Comparison of ENCODE assay signal across 27 cellular contexts in genomic region chr1:152761609-152762213, GRCh38. TPM values are rescaled to one million over a fixed set of nuclear protein-coding genes. Genes with fewer than 3 reads are reported as not detected.
DNase-seq lines count a peak whose midpoint lies in the region; ATAC-seq, FAIRE-seq and TF ChIP-seq lines count a peak whose summit lies in the region.
"Had no signal": no experiment of that assay in that cellular context is flagged by ENCODE, and none has a peak within 500 bp of the region (broad histone marks: within the 10 kb centered on the region; RNA-seq: fewer than 3 reads in every experiment).

No MANE protein-coding gene starts in this region.

- H3K4me2 ChIP-seq in keratinocyte (ENCODE audit: control insufficient read depth, extremely low read depth, insufficient read depth, low read depth, low read length), result no peak overlapping the region
- H3K4me2 ChIP-seq: BLaER1 treated with 17β-estradiol and CSF1 and Interleukin-3, amounts not matched to agents 10 nM and 100 nM; SK-N-SH had no signal

- H3K4me3 ChIP-seq in breast epithelium (no peak overlapping the region), keratinocyte (ENCODE audit: control insufficient read depth in 2 of 3, extremely low read depth in 1 of 3, insufficient read depth in 2 of 3, low read depth in 1 of 3, low read length in 3 of 3) (no peak overlapping the region), right lobe of liver (no peak overlapping the region), HAP-1 (no peak overlapping the region), WERI-Rb-1 (ENCODE audit: low read depth, low read length) (no peak overlapping the region)
- H3K4me3 ChIP-seq: BLaER1 treated with 17β-estradiol and CSF1 and Interleukin-3, amounts not matched to agents 10 nM and 100 nM had no signal

- TF ChIP-seq CTCF in MCF 10A (IDR thresholded peaks at IDR 0.05; ENCODE audit: unreplicated experiment) (peak; percentile 10), breast epithelium (IDR thresholded peaks at IDR 0.05) (no peak), keratinocyte (optimal IDR thresholded peaks at IDR 0.05 in 1 of 3, IDR thresholded peaks at IDR 0.05 in 1 of 3, conservative IDR thresholded peaks at IDR 0.05 in 1 of 3; ENCODE audit: extremely low read depth in 1 of 3, insufficient read depth in 2 of 3, low read length in 3 of 3) (no peak), right lobe of liver (IDR thresholded peaks at IDR 0.05) (no peak), WERI-Rb-1 (IDR thresholded peaks at IDR 0.05; ENCODE audit: low read depth, low read length) (no peak)

- DNase-seq in MCF 10A (ENCODE audit: unreplicated experiment) (no peak), breast epithelium (ENCODE audit: low spot score in 2 of 2) (no peak), epithelial cell of prostate (ENCODE audit: low read depth, low spot score) (no peak), keratinocyte (ENCODE audit: low read depth, low spot score) (no peak), right lobe of liver (no peak), HAP-1 (ENCODE audit: low spot score in 2 of 2) (no peak), NCI-H345 (lab: John Stamatoyannopoulos, UW) (no peak), WERI-Rb-1 (no peak)
- DNase-seq: ACHN; CD8-positive, alpha-beta T cell; KG1; NCI-H1092 treated with DMSO at 0.1 percent for 48 hours; NCI-H1436 treated with DMSO at 0.1 percent for 48 hours; NCI-H2029; NCI-H226; NCI-H524; NCI-H774; NK-92 treated with Interleukin-12 subunit alpha and Interleukin-12 subunit beta, amount 100 ng/mL, for 24 hours; SIG-M5; SK-N-SH had no signal

- TF ChIP-seq POLR2A in breast epithelium (IDR thresholded peaks at IDR 0.05) (no peak), right lobe of liver (IDR thresholded peaks at IDR 0.05) (no peak)

- CTCF ChIA-PET in MCF 10A (lab: Yijun Ruan, JAX), result interaction anchor here (0.6 to 4.6 kb wide), 6 partner anchors 16 to 873 kb away, joined by 3 to 57 read pairs (median 4); no protein-coding TSS in a partner anchor

- WGBS in right lobe of liver (ENCODE audit: insufficient coverage, low coverage, low lambda C conversion rate, missing lambda C conversion rate), result 72% methylated on average over 3 of the region's 3 CpGs

- no peaks in the 10 kb centered on the region for H3K4me1 ChIP-seq in breast epithelium
- peaks cover 36% of the 10 kb centered on the region for H3K4me1 ChIP-seq in keratinocyte (ENCODE audit: control insufficient read depth, extremely low read depth, insufficient read depth, low read length)
- H3K4me1 ChIP-seq in right lobe of liver, result no peaks in the 10 kb centered on the region
- H3K4me1 ChIP-seq in HAP-1, result no peaks in the 10 kb centered on the region
- H3K4me1 ChIP-seq: BLaER1 treated with 17β-estradiol and CSF1 and Interleukin-3, amounts not matched to agents 10 nM and 100 nM had no signal

- dilution Hi-C loops in keratinocyte (cut with MboI; ENCODE audit: extremely low pct_ligation_motif_present, low sequenced_read_pairs), result no loop called here

- H3K4me1 Mint-ChIP-seq in MCF 10A (ENCODE audit: insufficient read depth, unreplicated experiment), result peaks cover 41% of the 10 kb centered on the region

- no peaks in the 10 kb centered on the region for H3K36me3 Mint-ChIP-seq in MCF 10A (ENCODE audit: insufficient read depth, unreplicated experiment)
- H3K36me3 Mint-ChIP-seq: CD8-positive, alpha-beta T cell had no signal

- H3K27ac ChIP-seq in breast epithelium (no peak overlapping the region), epithelial cell of prostate (peak overlapping the region; percentile 23), keratinocyte (ENCODE audit: control insufficient read depth, insufficient read depth, low read length) (no peak overlapping the region), right lobe of liver (no peak overlapping the region), WERI-Rb-1 (no peak overlapping the region)
- H3K27ac ChIP-seq: 22Rv1; BLaER1 treated with 17β-estradiol and CSF1 and Interleukin-3, amounts not matched to agents 10 nM and 100 nM; HL-60 had no signal

- H3K9me1 ChIP-seq in keratinocyte (ENCODE audit: control insufficient read depth, extremely low read depth, insufficient read depth, low read length), result peaks cover 3% of the 10 kb centered on the region

- H3K36me3 ChIP-seq in breast epithelium (no peaks in the 10 kb centered on the region), keratinocyte (ENCODE audit: control insufficient read depth in 2 of 2, extremely low read depth in 1 of 2, insufficient read depth in 2 of 2, low read length in 2 of 2) (peaks cover 0 to 1% of the 10 kb centered on the region in 2 experiments), right lobe of liver (no peaks in the 10 kb centered on the region), HAP-1 (replicated peaks) (no peaks in the 10 kb centered on the region), WERI-Rb-1 (no peaks in the 10 kb centered on the region)
- H3K36me3 ChIP-seq: BLaER1 treated with 17β-estradiol and CSF1 and Interleukin-3, amounts not matched to agents 10 nM and 100 nM had no signal

- H3K9me3 Mint-ChIP-seq in MCF 10A (ENCODE audit: unreplicated experiment), result no peaks in the 10 kb centered on the region
- H3K9me3 Mint-ChIP-seq: CD8-positive, alpha-beta T cell had no signal

- H3K27me3 ChIP-seq in breast epithelium, result no peaks in the 10 kb centered on the region
- no peaks in the 10 kb centered on the region for H3K27me3 ChIP-seq in keratinocyte (ENCODE audit: control insufficient read depth, extremely low read depth, insufficient read depth, low read length)
- no peaks in the 10 kb centered on the region for H3K27me3 ChIP-seq in right lobe of liver
- no peaks in the 10 kb centered on the region for H3K27me3 ChIP-seq in HAP-1 (ENCODE audit: low read depth)
- H3K27me3 ChIP-seq in WERI-Rb-1 (ENCODE audit: insufficient read depth, low read depth, severe bottlenecking), result peaks cover 97% of the 10 kb centered on the region
- H3K27me3 ChIP-seq: BLaER1 treated with 17β-estradiol and CSF1 and Interleukin-3, amounts not matched to agents 10 nM and 100 nM had no signal

- H3K4me3 Mint-ChIP-seq in MCF 10A (ENCODE audit: unreplicated experiment), result peak overlapping the region; percentile 0
- H3K4me3 Mint-ChIP-seq: CD8-positive, alpha-beta T cell had no signal

- H3K79me2 ChIP-seq in keratinocyte (ENCODE audit: control insufficient read depth, insufficient read depth, low read length), result no peaks in the 10 kb centered on the region

- peak; percentile 93 for FAIRE-seq in keratinocyte (lab: Jason Lieb, UNC)
- FAIRE-seq: G401.6, GM12892, H54 had no signal

- no peaks in the 10 kb centered on the region for H4K20me1 ChIP-seq in keratinocyte (ENCODE audit: control insufficient read depth, extremely low read depth, insufficient read depth, low read length)
- H4K20me1 ChIP-seq: BLaER1 treated with 17β-estradiol and CSF1 and Interleukin-3, amounts not matched to agents 10 nM and 100 nM had no signal

- H2AFZ ChIP-seq in keratinocyte (ENCODE audit: control insufficient read depth, low read length), result no peak overlapping the region

- H3K27me3 Mint-ChIP-seq in MCF 10A (ENCODE audit: insufficient read depth, unreplicated experiment), result no peaks in the 10 kb centered on the region

- intact Hi-C loops in MCF 10A (cut with micrococcal nuclease) (loop anchor here (1.0 to 10.0 kb wide), 2 partner anchors 107 to 433 kb away; no protein-coding TSS in a partner anchor), breast epithelium (cut with DNase I; ENCODE audit: low total_unique reads) (no loop called here), right lobe of liver (cut with DNase I) (no loop called here)

- BruUV-seq in MCF 10A (replicated peaks; lab: Mats Ljungman, UMichigan), result no TSS peak

- in situ Hi-C loops in HAP-1 (cut with MboI; ENCODE audit: low sequenced_read_pairs), result no loop called here

- H3K9me3 ChIP-seq in breast epithelium, result no peaks in the 10 kb centered on the region
- no peaks in the 10 kb centered on the region for H3K9me3 ChIP-seq in keratinocyte (ENCODE audit: control insufficient read depth, low read depth, low read length)
- no peaks in the 10 kb centered on the region for H3K9me3 ChIP-seq in right lobe of liver
- no peaks in the 10 kb centered on the region for H3K9me3 ChIP-seq in HAP-1
- H3K9me3 ChIP-seq in WERI-Rb-1 (ENCODE audit: severe bottlenecking), result no peaks in the 10 kb centered on the region
- H3K9me3 ChIP-seq: BLaER1 treated with 17β-estradiol and CSF1 and Interleukin-3, amounts not matched to agents 10 nM and 100 nM; SK-N-SH had no signal

- no peak overlapping the region for H3K9ac ChIP-seq in keratinocyte (ENCODE audit: control insufficient read depth, extremely low read depth, insufficient read depth, low read length)
- H3K9ac ChIP-seq: BLaER1 treated with 17β-estradiol and CSF1 and Interleukin-3, amounts not matched to agents 10 nM and 100 nM; SK-N-SH had no signal

- H3K27ac Mint-ChIP-seq in MCF 10A (ENCODE audit: low read depth, unreplicated experiment), result peak overlapping the region; percentile 4
- H3K27ac Mint-ChIP-seq: CD8-positive, alpha-beta T cell had no signal

- POLR2A ChIA-PET in MCF 10A (lab: Yijun Ruan, JAX), result interaction anchor here (0.5 to 1.4 kb wide), 3 partner anchors 94 to 456 kb away, joined by 4 read pairs; partner anchors contain the start of gene PRR9

- ATAC-seq in right lobe of liver, result no peak
- ATAC-seq: CD8-positive, alpha-beta T cell had no signal

RNA-seq across cellular contexts. Expression of gene KPRP, which starts 3.9 kb away (rescaled TPM):
- total RNA-seq in MCF 10A (2022), result 0.12 and 0.25 TPM in 2 replicates
- total RNA-seq in breast epithelium, result not detected
- polyA plus RNA-seq in keratinocyte, result 0.82 to 2.0 TPM (median 0.90 TPM) in 3 replicates
- 49.8 TPM for polyA plus RNA-seq in keratinocyte (2011; ENCODE audit: low read depth)
- polyA plus RNA-seq in keratinocyte (2011; cell fraction: cytosol; rRNA removed), result 1.5 and 1.9 TPM in 2 replicates
- polyA plus RNA-seq in keratinocyte (2011; cell fraction: nucleus; rRNA removed), result 6.0 and 6.3 TPM in 2 replicates
- polyA plus RNA-seq in keratinocyte (2012; ENCODE audit: low replicate concordance), result 1.8 and 238 TPM in 2 replicates
- polyA minus RNA-seq in keratinocyte, result 1.5 to 7.9 TPM (median 1.6 TPM) in 3 replicates
- polyA minus RNA-seq in keratinocyte (2011; cell fraction: cytosol; rRNA and poly(A)+ RNA removed), result not detected
- 1.9 and 2.0 TPM in 2 replicates for polyA minus RNA-seq in keratinocyte (2011; cell fraction: nucleus; rRNA and poly(A)+ RNA removed)
- total RNA-seq in right lobe of liver, result not detected
- total RNA-seq: CD8-positive, alpha-beta T cell; HT-29 had no signal
- polyA plus RNA-seq: SK-N-SH had no signal

RNA-seq across cellular contexts. Expression of gene LCE1F, which starts 13.2 kb away (rescaled TPM):
- total RNA-seq in MCF 10A (2022) (not detected in 2 replicates), breast epithelium (not detected), right lobe of liver (not detected)
- polyA plus RNA-seq in keratinocyte, result not detected in 3 replicates
- polyA plus RNA-seq in keratinocyte (2011; ENCODE audit: low read depth), result 111 TPM
- not detected in 2 replicates for polyA plus RNA-seq in keratinocyte (2011; cell fraction: cytosol; rRNA removed)
- polyA plus RNA-seq in keratinocyte (2011; cell fraction: nucleus; rRNA removed), result not detected in 2 replicates
- polyA plus RNA-seq in keratinocyte (2012; ENCODE audit: low replicate concordance), result 1.0 and 40.6 TPM in 2 replicates
- not detected in 3 replicates for polyA minus RNA-seq in keratinocyte
- not detected for polyA minus RNA-seq in keratinocyte (2011; cell fraction: cytosol; rRNA and poly(A)+ RNA removed)
- not detected in 2 replicates for polyA minus RNA-seq in keratinocyte (2011; cell fraction: nucleus; rRNA and poly(A)+ RNA removed)
- total RNA-seq: CD8-positive, alpha-beta T cell; HT-29 had no signal
- polyA plus RNA-seq: SK-N-SH had no signal

RNA-seq across cellular contexts. Expression of gene LCE1E, which starts 24.3 kb away (rescaled TPM):
- total RNA-seq in MCF 10A (2022), result 1.3 and 1.9 TPM in 2 replicates
- not detected for total RNA-seq in breast epithelium
- polyA plus RNA-seq in keratinocyte, result 0.59 to 1.0 TPM (median 0.86 TPM) in 3 replicates
- polyA plus RNA-seq in keratinocyte (2011; ENCODE audit: low read depth), result 3.7 TPM
- 0.39 and 0.67 TPM in 2 replicates for polyA plus RNA-seq in keratinocyte (2011; cell fraction: cytosol; rRNA removed)
- polyA plus RNA-seq in keratinocyte (2011; cell fraction: nucleus; rRNA removed), result 1.4 and 1.6 TPM in 2 replicates
- 0.48 and 32.6 TPM in 2 replicates for polyA plus RNA-seq in keratinocyte (2012; ENCODE audit: low replicate concordance)
- polyA minus RNA-seq in keratinocyte, result not detected in 3 replicates
- not detected for polyA minus RNA-seq in keratinocyte (2011; cell fraction: cytosol; rRNA and poly(A)+ RNA removed)
- polyA minus RNA-seq in keratinocyte (2011; cell fraction: nucleus; rRNA and poly(A)+ RNA removed), result not detected in 2 replicates
- total RNA-seq in right lobe of liver, result not detected
- total RNA-seq: CD8-positive, alpha-beta T cell had no signal
- polyA plus RNA-seq: SK-N-SH had no signal

RNA-seq across cellular contexts. Expression of gene LCE1D, which starts 34.8 kb away (rescaled TPM):
- total RNA-seq in MCF 10A (2022) (not detected in 2 replicates), breast epithelium (not detected), right lobe of liver (not detected)
- polyA plus RNA-seq in keratinocyte, result 0.33 TPM in 1 of 3 replicates, not detected in the others
- polyA plus RNA-seq in keratinocyte (2011; ENCODE audit: low read depth), result 7.3 TPM
- polyA plus RNA-seq in keratinocyte (2011; cell fraction: cytosol; rRNA removed), result not detected in 2 replicates
- polyA plus RNA-seq in keratinocyte (2011; cell fraction: nucleus; rRNA removed), result not detected in 2 replicates
- 0.37 and 32.0 TPM in 2 replicates for polyA plus RNA-seq in keratinocyte (2012; ENCODE audit: low replicate concordance)
- polyA minus RNA-seq in keratinocyte, result not detected in 3 replicates
- polyA minus RNA-seq in keratinocyte (2011; cell fraction: cytosol; rRNA and poly(A)+ RNA removed), result not detected
- polyA minus RNA-seq in keratinocyte (2011; cell fraction: nucleus; rRNA and poly(A)+ RNA removed), result not detected in 2 replicates
- total RNA-seq: CD8-positive, alpha-beta T cell; HT-29 had no signal
- polyA plus RNA-seq: SK-N-SH had no signal

RNA-seq across cellular contexts. Expression of gene LCE1C, which starts 44.7 kb away (rescaled TPM):
- total RNA-seq in MCF 10A (2022), result 1.4 and 1.9 TPM in 2 replicates
- not detected for total RNA-seq in breast epithelium
- 1.8 TPM in 3 replicates for polyA plus RNA-seq in keratinocyte
- polyA plus RNA-seq in keratinocyte (2011; ENCODE audit: low read depth), result 23.2 TPM
- 2.4 and 153 TPM in 2 replicates for polyA plus RNA-seq in keratinocyte (2011; cell fraction: cytosol; rRNA removed)
- 1.0 and 34.5 TPM in 2 replicates for polyA plus RNA-seq in keratinocyte (2011; cell fraction: nucleus; rRNA removed)
- 5.9 and 307 TPM in 2 replicates for polyA plus RNA-seq in keratinocyte (2012; ENCODE audit: low replicate concordance)
- polyA minus RNA-seq in keratinocyte, result 2.1 to 2.7 TPM (median 2.2 TPM) in 3 replicates
- not detected for polyA minus RNA-seq in keratinocyte (2011; cell fraction: cytosol; rRNA and poly(A)+ RNA removed)
- 1.9 TPM in 1 of 2 replicates, not detected in the other for polyA minus RNA-seq in keratinocyte (2011; cell fraction: nucleus; rRNA and poly(A)+ RNA removed)
- not detected for total RNA-seq in right lobe of liver
- total RNA-seq: CD8-positive, alpha-beta T cell; HT-29 had no signal
- polyA plus RNA-seq: SK-N-SH had no signal
